ENCODE assay signal across 8 cellular contexts in genomic region chr2:231052494-231053451, GRCh38. TPM values are rescaled to one million over a fixed set of nuclear protein-coding genes. Genes with fewer than 3 reads are reported as not detected.
DNase-seq lines count a peak whose midpoint lies in the region; ATAC-seq and TF ChIP-seq lines count a peak whose summit lies in the region.

No MANE protein-coding gene starts in this region.

- no peak overlapping the region for H3K27ac Mint-ChIP-seq in activated CD8-positive, alpha-beta T cell treated with anti-CD3 and anti-CD28 coated beads for 36 hours
- no peak overlapping the region for H3K27ac Mint-ChIP-seq in memory B cell

- ATAC-seq in GM19023 (IDR thresholded peaks at IDR 0.05; ENCODE audit: unreplicated experiment) (peak; percentile 58), HG03432 (IDR thresholded peaks at IDR 0.05; ENCODE audit: unreplicated experiment) (peak; percentile 74), memory B cell (ENCODE audit: low read depth) (peak; percentile 65)
- peak; percentile 80 for ATAC-seq in activated CD8-positive, alpha-beta T cell treated with anti-CD3 and anti-CD28 coated beads for 36 hours

- CTCF ChIA-PET in activated CD8-positive, alpha-beta T cell treated with anti-CD3 and anti-CD28 coated beads for 36 hours (lab: Charles Lee), result interaction anchor here (0.6 to 2.5 kb wide), 62 partner anchors 9 to 348 kb away, joined by 3 to 22 read pairs (median 5); partner anchors contain the start of genes C2orf72, GPR55, HTR2B and SPATA3

- POLR2A ChIA-PET in activated CD8-positive, alpha-beta T cell treated with anti-CD3 and anti-CD28 coated beads for 36 hours (lab: Charles Lee), result interaction anchor here (0.5 to 1.3 kb wide), 4 partner anchors 11 to 740 kb away, joined by 3 to 4 read pairs (median 3); no protein-coding TSS in a partner anchor

- H3K36me3 Mint-ChIP-seq in activated CD8-positive, alpha-beta T cell treated with anti-CD3 and anti-CD28 coated beads for 36 hours (ENCODE audit: low read depth), result no peaks in the 10 kb centered on the region
- H3K36me3 Mint-ChIP-seq in memory B cell, result no peaks in the 10 kb centered on the region

- H3K27me3 Mint-ChIP-seq in activated CD8-positive, alpha-beta T cell treated with anti-CD3 and anti-CD28 coated beads for 36 hours, result peaks cover 8% of the 10 kb centered on the region
- peaks cover 6% of the 10 kb centered on the region for H3K27me3 Mint-ChIP-seq in memory B cell

- H3K4me1 Mint-ChIP-seq in activated CD8-positive, alpha-beta T cell treated with anti-CD3 and anti-CD28 coated beads for 36 hours (ENCODE audit: low read depth), result peaks cover 21% of the 10 kb centered on the region
- peaks cover 13% of the 10 kb centered on the region for H3K4me1 Mint-ChIP-seq in memory B cell

- H3K9me3 Mint-ChIP-seq in activated CD8-positive, alpha-beta T cell treated with anti-CD3 and anti-CD28 coated beads for 36 hours, result no peaks in the 10 kb centered on the region
- H3K9me3 Mint-ChIP-seq in memory B cell, result no peaks in the 10 kb centered on the region

- peak; percentile 91 for TF ChIP-seq CTCF in activated CD8-positive, alpha-beta T cell treated with anti-CD3 and anti-CD28 coated beads for 36 hours (IDR thresholded peaks at IDR 0.05)

- peak overlapping the region; percentile 78 for H3K4me3 Mint-ChIP-seq in activated CD8-positive, alpha-beta T cell treated with anti-CD3 and anti-CD28 coated beads for 36 hours
- H3K4me3 Mint-ChIP-seq in memory B cell, result peak overlapping the region; percentile 95

- DNase-seq in Ammon's horn (ENCODE audit: low spot score) (peak; percentile 91), NCI-H748 (lab: John Stamatoyannopoulos, UW; ENCODE audit: unreplicated experiment) (peak; percentile 89), memory B cell (ENCODE audit: low spot score in 2 of 2) (peak; percentile 73 to 75)
- peak; percentile 89 for DNase-seq in activated CD8-positive, alpha-beta T cell treated with anti-CD3 and anti-CD28 coated beads for 36 hours
- DNase-seq in effector CD8-positive, alpha-beta T cell (lab: John Stamatoyannopoulos, UW), result peak; percentile 66
- peak; percentile 56 for DNase-seq in stimulated activated CD8-positive, alpha-beta memory T cell treated with anti-CD3 and anti-CD28 coated beads, Interleukin-12 subunit alpha, Interleukin-12 subunit beta, amount 100 ng/mL, for 24 hours (ENCODE audit: extremely low read depth)

- intact Hi-C loops in activated CD8-positive, alpha-beta T cell treated with anti-CD3 and anti-CD28 coated beads for 36 hours (cut with micrococcal nuclease), result loop anchor here (5.0 to 10.0 kb wide), 2 partner anchors 150 to 228 kb away; no protein-coding TSS in a partner anchor

RNA-seq across cellular contexts. Expression of gene PSMD1, which starts 3.9 kb away (rescaled TPM):
- 100 to 1,000 TPM; 106 to 114 TPM for total RNA-seq in activated CD8-positive, alpha-beta T cell treated with anti-CD3 and anti-CD28 coated beads for 36 hours

RNA-seq across cellular contexts. Expression of gene C2orf72, which starts 15.4 kb away (rescaled TPM):
- 1 to 10 TPM; 2.6 to 5.1 TPM for total RNA-seq in activated CD8-positive, alpha-beta T cell treated with anti-CD3 and anti-CD28 coated beads for 36 hours

RNA-seq across cellular contexts. Expression of gene SPATA3, which starts 56.9 kb away (rescaled TPM):
- under 1 TPM; 0.59 to 0.76 TPM for total RNA-seq in activated CD8-positive, alpha-beta T cell treated with anti-CD3 and anti-CD28 coated beads for 36 hours

Comparison
In these comparisons a context has a peak if more than half of its experiments do, and no peak if none do; other contexts are left out.
1. Peak in every context shown above with its lines: DNase-seq and ATAC-seq.